19 cellular contexts compared by ENCODE assay signal in the genomic region with DNA sequence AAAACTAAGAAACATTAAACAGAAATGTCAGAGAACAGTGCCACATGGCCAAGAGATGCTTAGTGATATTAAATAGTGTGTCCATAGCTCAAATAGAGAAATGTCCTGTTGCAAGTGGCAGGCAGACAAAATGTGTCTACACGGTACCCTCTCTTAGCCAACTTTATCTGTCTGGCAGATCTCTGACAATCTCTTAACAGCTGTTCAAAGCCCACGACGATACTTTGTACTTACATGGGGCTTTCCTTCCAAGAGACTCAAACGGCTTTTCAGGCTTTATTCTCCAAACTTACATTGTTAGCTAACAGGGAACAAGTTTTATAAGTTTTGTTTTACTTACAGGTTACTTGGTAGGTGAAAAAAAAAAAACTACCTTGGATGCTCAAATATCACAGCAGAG. TPM values are rescaled to one million over a fixed set of nuclear protein-coding genes. Genes with fewer than 3 reads are reported as not detected.
A peak's percentile ranks its signal among the peaks of the same experiment; 100 is the strongest.
DNase-seq lines count a peak whose midpoint lies in the region; TF ChIP-seq lines count a peak whose summit lies in the region.
"Had no signal": no experiment of that assay in that cellular context is flagged by ENCODE, and none has a peak within 500 bp of the region (broad histone marks: within the 10 kb centered on the region; RNA-seq: fewer than 3 reads in every experiment).

No MANE protein-coding gene starts in this region.

- TF ChIP-seq CTCF in Loucy (conservative IDR thresholded peaks at IDR 0.05; ENCODE audit: low read length), result no peak

- H3K9ac ChIP-seq in Loucy (ENCODE audit: low read depth, low read length, poor library complexity, severe bottlenecking), result no peak overlapping the region
- H3K9ac ChIP-seq: BLaER1 treated with 17β-estradiol and CSF1 and Interleukin-3, amounts not matched to agents 10 nM and 100 nM had no signal

- H4K20me1 ChIP-seq in Loucy (ENCODE audit: insufficient read depth, low read length, poor library complexity, severe bottlenecking), result no peaks in the 10 kb centered on the region
- H4K20me1 ChIP-seq: BLaER1 treated with 17β-estradiol and CSF1 and Interleukin-3, amounts not matched to agents 10 nM and 100 nM had no signal

- H3K79me2 ChIP-seq in Loucy (ENCODE audit: insufficient read depth, low read length), result no peaks in the 10 kb centered on the region

- DNase-seq in NCI-H2171 treated with DMSO at 0.1 percent for 48 hours (lab: John Stamatoyannopoulos, UW) (peak; percentile 25), NCI-H2171 (lab: John Stamatoyannopoulos, UW) (no peak), SJCRH30 (peak; percentile 15 to 60), NCI-H510A treated with DMSO at 0.1 percent for 48 hours (lab: John Stamatoyannopoulos, UW) (no peak), SKM-1 treated with dmso at 0.1 percent for 144 hours (lab: John Stamatoyannopoulos, UW; ENCODE audit: unreplicated experiment) (no peak)
- DNase-seq: 8988T; ACHN; AML-193; BE2C; CD4-positive, alpha-beta T cell; CD8-positive, alpha-beta memory T cell; DMS153; DND-41; GOT3; HFFc6 had no signal

- H3K9me2 ChIP-seq in Loucy (replicated peaks; ENCODE audit: low read depth, low read length), result no peaks in the 10 kb centered on the region

- H3K36me3 ChIP-seq in Loucy (ENCODE audit: insufficient read depth, low read length) (no peaks in the 10 kb centered on the region), SJCRH30 (no peaks in the 10 kb centered on the region)
- H3K36me3 ChIP-seq: BE2C; BLaER1 treated with 17β-estradiol and CSF1 and Interleukin-3, amounts not matched to agents 10 nM and 100 nM; HAP-1 had no signal

- H3K27me3 ChIP-seq in Loucy (ENCODE audit: insufficient read depth, low read length, poor library complexity, severe bottlenecking), result no peaks in the 10 kb centered on the region
- no peaks in the 10 kb centered on the region for H3K27me3 ChIP-seq in SJCRH30
- H3K27me3 ChIP-seq: BLaER1 treated with 17β-estradiol and CSF1 and Interleukin-3, amounts not matched to agents 10 nM and 100 nM had no signal

- H3K9me3 ChIP-seq in Loucy (ENCODE audit: insufficient read depth, low read depth, low read length) (no peaks in the 10 kb centered on the region), SJCRH30 (replicated peaks) (no peaks in the 10 kb centered on the region)
- H3K9me3 ChIP-seq: A549; BE2C; BLaER1 treated with 17β-estradiol and CSF1 and Interleukin-3, amounts not matched to agents 10 nM and 100 nM; HAP-1 had no signal

- H3K4me1 ChIP-seq in Loucy (ENCODE audit: insufficient read depth, low read length, poor library complexity, severe bottlenecking) (no peaks in the 10 kb centered on the region), SJCRH30 (peaks cover 33% of the 10 kb centered on the region)
- H3K4me1 ChIP-seq: A549, BE2C, HAP-1 had no signal

- H2AFZ ChIP-seq in Loucy (ENCODE audit: low read length), result peak overlapping the region; percentile 54; the same call in 1 of the 2 replicates

- H3K4me3 ChIP-seq in Loucy (ENCODE audit: low read length, poor library complexity, severe bottlenecking), result no peak overlapping the region
- H3K4me3 ChIP-seq in SJCRH30, result no peak overlapping the region
- H3K4me3 ChIP-seq: A549; BLaER1 treated with 17β-estradiol and CSF1 and Interleukin-3, amounts not matched to agents 10 nM and 100 nM; HAP-1 had no signal

- H3K4me2 ChIP-seq in Loucy (ENCODE audit: low read depth, low read length, poor library complexity, severe bottlenecking), result no peak overlapping the region
- H3K4me2 ChIP-seq: A549; BLaER1 treated with 17β-estradiol and CSF1 and Interleukin-3, amounts not matched to agents 10 nM and 100 nM had no signal

- no peaks in the 10 kb centered on the region for H3F3A ChIP-seq in Loucy (ENCODE audit: low read depth)

- peak overlapping the region; percentile 52 for H3K27ac ChIP-seq in SJCRH30
- H3K27ac ChIP-seq: A549; BLaER1 treated with 17β-estradiol and CSF1 and Interleukin-3, amounts not matched to agents 10 nM and 100 nM had no signal

RNA-seq across cellular contexts. Expression of gene ARMH4, which starts 45.6 kb away (rescaled TPM):
- total RNA-seq in SJCRH30 (2014; rRNA removed; shearing (Covaris generic)), result 0.45 and 1.3 TPM in 2 replicates
- total RNA-seq: CD4-positive, alpha-beta T cell; CD8-positive, alpha-beta memory T cell had no signal

Comparison
In these comparisons a context has a peak if more than half of its experiments do, and no peak if none do; other contexts are left out.
1. DNase-seq: peak in NCI-H2171 treated with DMSO at 0.1 percent for 48 hours (single experiment) and SJCRH30 (2 of 2); none in NCI-H2171 (single experiment), NCI-H510A treated with DMSO at 0.1 percent for 48 hours (single experiment) and SKM-1 treated with dmso at 0.1 percent for 144 hours (single experiment).